Comparison of ENCODE assay signal across 10 cellular contexts in genomic region chr20:62305149-62305764, GRCh38. TPM values are rescaled to one million over a fixed set of nuclear protein-coding genes. Genes with fewer than 3 reads are reported as not detected.
A peak's percentile ranks its signal among the peaks of the same experiment; 100 is the strongest.
DNase-seq lines count a peak whose midpoint lies in the region; ATAC-seq and TF ChIP-seq lines count a peak whose summit lies in the region.
"Had no signal": no experiment of that assay in that cellular context is flagged by ENCODE, and none has a peak within 500 bp of the region (broad histone marks: within the 10 kb centered on the region; RNA-seq: fewer than 3 reads in every experiment).

No MANE protein-coding gene starts in this region.

- H3K27me3 Mint-ChIP-seq in endothelial cell (ENCODE audit: unreplicated experiment), result peaks cover 15% of the 10 kb centered on the region

- no peaks in the 10 kb centered on the region for H3K9me3 Mint-ChIP-seq in endothelial cell (ENCODE audit: unreplicated experiment)

- no peak for ATAC-seq in left lung

- H3K36me3 ChIP-seq in left lung, result peaks cover 0 to 63% of the 10 kb centered on the region in 2 donors

- TF ChIP-seq CTCF in endothelial cell (IDR thresholded peaks at IDR 0.05; ENCODE audit: unreplicated experiment) (no peak), left lung (IDR thresholded peaks at IDR 0.05) (no peak)

- H3K4me3 ChIP-seq in left lung, result peak overlapping the region in 1 of 2 donors; percentile 93

- peaks cover 18% of the 10 kb centered on the region for H3K4me1 Mint-ChIP-seq in endothelial cell (ENCODE audit: unreplicated experiment)

- H3K36me3 Mint-ChIP-seq in endothelial cell (ENCODE audit: low read depth, unreplicated experiment), result peaks cover 21% of the 10 kb centered on the region

- H3K4me1 ChIP-seq in left lung, result peaks cover 16 to 33% of the 10 kb centered on the region in 2 donors

- intact Hi-C loops in left lung (cut with DNase I), result loop anchor here in 1 of 2 donors (10.0 kb wide), 1 partner anchor 70 kb away; no protein-coding TSS in a partner anchor

- H3K27ac Mint-ChIP-seq in endothelial cell (ENCODE audit: unreplicated experiment), result peak overlapping the region; percentile 17

- DNase-seq in DMS53 (lab: John Stamatoyannopoulos, UW), result peak; percentile 39
- DNase-seq in DMS53 treated with DMSO at 0.1 percent for 48 hours (lab: John Stamatoyannopoulos, UW; ENCODE audit: unreplicated experiment), result no peak
- DNase-seq in endothelial cell (ENCODE audit: low spot score), result no peak
- DNase-seq in renal cortical epithelial cell (ENCODE audit: low read depth), result peak; percentile 18
- DNase-seq in DMS79 treated with DMSO at 0.1 percent for 48 hours (lab: John Stamatoyannopoulos, UW), result no peak
- no peak for DNase-seq in left lung
- no peak for DNase-seq in cerebellar nuclear complex (lab: John Stamatoyannopoulos, UW)
- DNase-seq: NCI-H2029; stimulated activated naive CD4-positive, alpha-beta T cell had no signal

- H3K27me3 ChIP-seq in left lung, result no peaks in the 10 kb centered on the region

- H3K27ac ChIP-seq in left lung, result no peak overlapping the region

- H3K9me3 ChIP-seq in left lung, result no peaks in the 10 kb centered on the region

- H3K4me3 Mint-ChIP-seq in endothelial cell (ENCODE audit: unreplicated experiment), result peak overlapping the region; percentile 97

TF ChIP-seq in PFSK-1, 5 proteins besides CTCF, POLR2A, EP300 and RAD21:
- TF ChIP-seq FOXP2 (optimal IDR thresholded peaks at IDR 0.05; ENCODE audit: borderline replicate concordance, extremely low read depth, extremely low read length, insufficient read depth), result no peak
- TF ChIP-seq REST (IDR thresholded peaks at IDR 0.05; ENCODE audit: insufficient read depth in 1 of 2, low read depth in 2 of 2, low read length in 2 of 2), result no peak
- TF ChIP-seq SIN3A (IDR thresholded peaks at IDR 0.05; ENCODE audit: borderline replicate concordance, insufficient read depth, low read length), result 0 out of 2 replicates have a peak, but pooled peaks have one; percentile 31
- TF ChIP-seq POLR2AphosphoS5 (IDR thresholded peaks at IDR 0.05; ENCODE audit: low read depth, low read length), result peak; percentile 21; the same call in 1 of the 2 replicates
- no peak for TF ChIP-seq TAF1 (IDR thresholded peaks at IDR 0.05; ENCODE audit: borderline replicate concordance, insufficient read depth, low read length)

RNA-seq across cellular contexts. Expression of gene ADRM1, which starts 2.5 kb away (rescaled TPM):
- 307 TPM for polyA plus RNA-seq in PFSK-1 (2012; ENCODE audit: insufficient read length, low read depth)
- total RNA-seq in endothelial cell (ENCODE audit: unreplicated experiment) (132 TPM), renal cortical epithelial cell (85.2 and 144 TPM in 2 replicates), left lung (10 to 100 TPM; 60.1 to 96.9 TPM)

Comparison
In these comparisons a context has a peak if more than half of its experiments do, and no peak if none do; other contexts are left out.
1. DNase-seq: peak in DMS53 (single experiment) and renal cortical epithelial cell (single experiment); none in DMS53 treated with DMSO at 0.1 percent for 48 hours (single experiment), endothelial cell (single experiment), DMS79 treated with DMSO at 0.1 percent for 48 hours (single experiment), left lung (0 of 2) and cerebellar nuclear complex (0 of 2).